In genomic region chr6:46867411-46867810, GRCh38 we compare ENCODE assay signal across 18 cellular contexts. TPM values are rescaled to one million over a fixed set of nuclear protein-coding genes. Genes with fewer than 3 reads are reported as not detected.
DNase-seq lines count a peak whose midpoint lies in the region; ATAC-seq and TF ChIP-seq lines count a peak whose summit lies in the region.
"Had no signal": no experiment of that assay in that cellular context is flagged by ENCODE, and none has a peak within 500 bp of the region (broad histone marks: within the 10 kb centered on the region; RNA-seq: fewer than 3 reads in every experiment).

No MANE protein-coding gene starts in this region.

- H3K9me2 ChIP-seq in GM23248 (ENCODE audit: insufficient read depth) = no peaks in the 10 kb centered on the region

- TF ChIP-seq CTCF in mammary epithelial cell (conservative IDR thresholded peaks at IDR 0.05 in 1 of 2, IDR thresholded peaks at IDR 0.05 in 1 of 2; ENCODE audit: extremely low read depth in 1 of 2, insufficient read depth in 1 of 2, low read depth in 1 of 2, low read length in 2 of 2) = no peak
- no peak for TF ChIP-seq CTCF in nephron progenitor cell (IDR thresholded peaks at IDR 0.05)

- H3K4me3 ChIP-seq in GM23248 = no peak overlapping the region
- H3K4me3 ChIP-seq in mammary epithelial cell (replicated peaks in 1 of 3; ENCODE audit: insufficient read depth in 1 of 3, low read depth in 2 of 3, low read length in 3 of 3) = no peak overlapping the region
- H3K4me3 ChIP-seq in right cardiac atrium (ENCODE audit: low read length) = no peak overlapping the region
- H3K4me3 ChIP-seq: A549, HAP-1 had no signal

- DNase-seq in GM23248 (peak; percentile 28), M059J (ENCODE audit: low read depth) (peak; percentile 49), mammary epithelial cell (peak; percentile 48), nephron progenitor cell (no peak), right cardiac atrium (no peak), left colon (no peak), CD1c-positive myeloid dendritic cell (ENCODE audit: extremely low spot score) (no peak)
- DNase-seq: Caco-2; CD8-positive, alpha-beta memory T cell; DMS53; HFFc6 had no signal

- H3K4me1 ChIP-seq in GM23248 (ENCODE audit: insufficient read depth) (no peaks in the 10 kb centered on the region), mammary epithelial cell (ENCODE audit: insufficient read depth, low read length) (peaks cover 7% of the 10 kb centered on the region), right cardiac atrium (ENCODE audit: control insufficient read depth, insufficient read depth, low read length) (no peaks in the 10 kb centered on the region)
- H3K4me1 ChIP-seq: A549, Caco-2, HAP-1 had no signal

- H3K4me1 Mint-ChIP-seq in nephron progenitor cell = peaks cover 6% of the 10 kb centered on the region
- H3K4me1 Mint-ChIP-seq: CD14-positive monocyte; CD8-positive, alpha-beta memory T cell had no signal

- H3K27me3 Mint-ChIP-seq in nephron progenitor cell (ENCODE audit: low read depth, poor library complexity) = peaks cover 22% of the 10 kb centered on the region

- 54 to 56% methylated on average over 5 of the region's 5 CpGs for WGBS in GM23248 (ENCODE audit: low coverage in 1 of 2, low lambda C conversion rate in 2 of 2, missing lambda C conversion rate in 2 of 2), 2 experiments
- 74% methylated on average over 5 of the region's 5 CpGs for WGBS in mammary epithelial cell (ENCODE audit: low coverage, missing lambda C conversion rate)
- 75% methylated on average over 5 of the region's 5 CpGs for WGBS in right cardiac atrium

- ATAC-seq in right cardiac atrium (no peak), left colon (no peak)
- ATAC-seq: A549 had no signal

- H3K9me3 ChIP-seq in GM23248 (ENCODE audit: low read depth) (no peaks in the 10 kb centered on the region), mammary epithelial cell (replicated peaks; ENCODE audit: insufficient read depth, low read length) (no peaks in the 10 kb centered on the region), right cardiac atrium (ENCODE audit: control insufficient read depth, low read length) (no peaks in the 10 kb centered on the region)
- H3K9me3 ChIP-seq: A549, Caco-2, HAP-1 had no signal

- H3K27me3 ChIP-seq in GM23248 (replicated peaks; ENCODE audit: insufficient read depth) (no peaks in the 10 kb centered on the region; the same call in 1 of the 2 replicates), mammary epithelial cell (ENCODE audit: insufficient read depth, low read length) (no peaks in the 10 kb centered on the region), right cardiac atrium (ENCODE audit: control insufficient read depth, insufficient read depth) (no peaks in the 10 kb centered on the region)

- CTCF ChIA-PET in mammary epithelial cell (lab: Charles Lee; ENCODE audit: low non-redundant PET) = no interaction called here

- H4K20me1 ChIP-seq in GM23248 (ENCODE audit: insufficient read depth) = no peaks in the 10 kb centered on the region
- no peaks in the 10 kb centered on the region for H4K20me1 ChIP-seq in mammary epithelial cell (ENCODE audit: insufficient read depth, low read length)

- dilution Hi-C loops in mammary epithelial cell (cut with HindIII; ENCODE audit: low sequenced_read_pairs) = no loop called here

- peak overlapping the region; percentile 97 for H3K27ac Mint-ChIP-seq in nephron progenitor cell
- H3K27ac Mint-ChIP-seq: CD14-positive monocyte; CD8-positive, alpha-beta memory T cell; HFFc6 had no signal

- no peaks in the 10 kb centered on the region for H3F3A ChIP-seq in GM23248 (ENCODE audit: insufficient read depth)

- H3K9ac ChIP-seq in GM23248 (no peak overlapping the region), mammary epithelial cell (ENCODE audit: insufficient read depth, low read length) (no peak overlapping the region)

- H3K36me3 ChIP-seq in GM23248 (ENCODE audit: low read depth) (no peaks in the 10 kb centered on the region), mammary epithelial cell (ENCODE audit: insufficient read depth, low read length) (no peaks in the 10 kb centered on the region)
- H3K36me3 ChIP-seq: HAP-1 had no signal

- BruUV-seq in mammary epithelial cell (replicated peaks; lab: Mats Ljungman, UMichigan) = no TSS peak

- H3K9me3 Mint-ChIP-seq in nephron progenitor cell = no peaks in the 10 kb centered on the region
- H3K9me3 Mint-ChIP-seq: CD14-positive monocyte, HFFc6 had no signal

- H2AFZ ChIP-seq in GM23248 = no peak overlapping the region
- H2AFZ ChIP-seq in mammary epithelial cell (ENCODE audit: low read depth, low read length) = no peak overlapping the region

- in situ Hi-C loops in GM23248 (cut with MboI) = no loop called here
- in situ Hi-C loops in mammary epithelial cell (cut with MboI; ENCODE audit: low sequenced_read_pairs in 2 of 2) = loop anchor here (25.0 kb wide), 1 partner anchor 445 kb away; the partner anchor contains the start of gene TNFRSF21 (in 2 of the 2)

- no peaks in the 10 kb centered on the region for H3K36me3 Mint-ChIP-seq in nephron progenitor cell (ENCODE audit: low read depth)
- H3K36me3 Mint-ChIP-seq: CD14-positive monocyte; CD8-positive, alpha-beta memory T cell had no signal

- H3K79me2 ChIP-seq in GM23248 (ENCODE audit: insufficient read depth) (no peaks in the 10 kb centered on the region), mammary epithelial cell (ENCODE audit: insufficient read depth, low read length) (no peaks in the 10 kb centered on the region)

- H3K27ac ChIP-seq in GM23248 (no peak overlapping the region), mammary epithelial cell (ENCODE audit: insufficient read depth, low read depth, low read length) (no peak overlapping the region), right cardiac atrium (ENCODE audit: low read length) (no peak overlapping the region)
- H3K27ac ChIP-seq: A549 had no signal

- H3K4me3 Mint-ChIP-seq in nephron progenitor cell = no peak overlapping the region
- H3K4me3 Mint-ChIP-seq: CD14-positive monocyte; CD8-positive, alpha-beta memory T cell; HFFc6 had no signal

- intact Hi-C loops in mammary epithelial cell (cut with micrococcal nuclease) = no loop called here
- intact Hi-C loops in right cardiac atrium (cut with DNase I) = no loop called here
- intact Hi-C loops in left colon (cut with DNase I, micrococcal nuclease) = no loop called here

- H3K4me2 ChIP-seq in GM23248 (ENCODE audit: unreplicated experiment) (no peak overlapping the region), mammary epithelial cell (ENCODE audit: insufficient read depth, low read depth, low read length) (no peak overlapping the region)
- H3K4me2 ChIP-seq: A549 had no signal

RNA-seq across cellular contexts. Expression of gene ADGRF5, which starts 54.3 kb away (rescaled TPM):
- 0.13 and 0.65 TPM in 2 replicates for total RNA-seq in GM23248 (2014; rRNA removed; shearing (Covaris generic))
- 0.28 and 0.29 TPM in 2 replicates for polyA plus RNA-seq in GM23248 (2016; fragmentation: Nextera tagmentation; extraction: Ambion mirVana)
- total RNA-seq in M059J (2014; rRNA removed; shearing (Covaris generic)) = 0.07 TPM in 1 of 2 replicates, not detected in the other
- total RNA-seq in mammary epithelial cell = 1 to 10 TPM in 1 of 2 donors, under 1 TPM in 1; 0.09 to 1.5 TPM
- 0.01 TPM for polyA plus RNA-seq in mammary epithelial cell
- polyA minus RNA-seq in mammary epithelial cell = not detected
- total RNA-seq in right cardiac atrium = 10 to 100 TPM; 27.1 to 61.9 (median 40.4) TPM
- 23.9 TPM for polyA plus RNA-seq in right cardiac atrium
- total RNA-seq in left colon = 1 to 10 TPM; 3.2 to 3.8 TPM
- total RNA-seq: Caco-2; CD8-positive, alpha-beta memory T cell; G401 had no signal
- polyA plus RNA-seq: A549; AG04450; BJ; CD14-positive monocyte; CD8-positive, alpha-beta memory T cell; H1 had no signal

Comparison
In these comparisons a context has a peak if more than half of its experiments do, and no peak if none do; other contexts are left out.
1. DNase-seq: peak in GM23248 (single experiment), M059J (single experiment) and mammary epithelial cell (single experiment); none in nephron progenitor cell (single experiment), right cardiac atrium (0 of 3), left colon (0 of 2) and CD1c-positive myeloid dendritic cell (single experiment).
2. RNA of gene ADGRF5, which starts 54.3 kb away (total RNA-seq): 27.1 to 61.9 TPM in right cardiac atrium; 3.2 to 3.8 TPM in left colon, 0.09 to 1.5 TPM in mammary epithelial cell, 0.13 to 0.65 TPM in GM23248 and 0.07 TPM in M059J; every median in the first group is over 4 times any median in the second.